In the genomic region with DNA sequence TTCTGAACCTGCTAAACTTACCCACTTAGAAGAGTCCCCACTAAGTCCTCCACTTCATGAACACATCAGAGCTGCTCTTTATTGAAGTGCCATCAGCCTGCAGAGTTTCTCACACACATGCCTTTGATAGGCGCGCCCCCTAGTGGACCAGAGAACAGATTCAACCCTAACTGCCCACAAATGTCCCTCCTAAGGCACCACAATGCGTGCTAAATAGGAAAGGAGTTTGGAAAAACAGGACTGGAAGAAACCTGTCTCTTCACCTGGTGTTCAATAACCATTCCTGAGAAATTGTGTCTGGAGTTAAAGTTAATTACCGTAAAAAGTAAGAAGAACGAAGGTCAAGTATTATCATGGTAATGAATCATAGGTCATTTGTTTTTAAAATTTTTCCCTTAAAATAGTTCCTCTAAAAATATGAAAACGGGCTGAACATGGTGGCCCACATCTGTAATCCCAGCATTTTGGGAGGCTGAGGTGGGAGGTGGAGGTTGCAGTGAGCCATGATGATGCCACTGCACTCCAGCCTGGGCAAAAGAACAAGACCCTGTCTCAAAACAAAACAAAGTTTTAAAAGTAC, we compare ENCODE assay signal across 8 cellular contexts.
DNase-seq lines count a peak whose midpoint lies in the region; ATAC-seq lines count a peak whose summit lies in the region.

No MANE protein-coding gene starts in this region.

- H3K4me3 ChIP-seq in effector memory CD4-positive, alpha-beta T cell (ENCODE audit: insufficient read depth, low read depth, low read length, poor library complexity, severe bottlenecking), result no peak overlapping the region
- H3K4me3 ChIP-seq in mesenchymal stem cell (ENCODE audit: insufficient read depth in 1 of 2, low read depth in 1 of 2, low read length in 2 of 2), result no peak overlapping the region

- ATAC-seq in HG02943 (IDR thresholded peaks at IDR 0.05; ENCODE audit: low read depth, unreplicated experiment) (peak; percentile 70), GM21515 (IDR thresholded peaks at IDR 0.05; ENCODE audit: unreplicated experiment) (no peak)
- ATAC-seq in activated CD8-positive, alpha-beta T cell treated with anti-CD3 and anti-CD28 coated beads, Interleukin-2, amount 10 ng/mL, durations not matched to agents 7 days and 5 days, result peak; percentile 75

- no peak overlapping the region for H2BK120ac ChIP-seq in mesenchymal stem cell (ENCODE audit: low read depth, low read length)

- H3K27ac ChIP-seq in effector memory CD4-positive, alpha-beta T cell (ENCODE audit: insufficient read depth, low read length, poor library complexity, severe bottlenecking), result no peak overlapping the region
- H3K27ac ChIP-seq in mesenchymal stem cell (ENCODE audit: low read length, poor library complexity, severe bottlenecking), result no peak overlapping the region

- POLR2A ChIA-PET in activated CD8-positive, alpha-beta T cell treated with anti-CD3 and anti-CD28 coated beads, Interleukin-2, amount 10 ng/mL, durations not matched to agents 7 days and 5 days (lab: Charles Lee), result no interaction called here

- H3K4me1 Mint-ChIP-seq in activated CD8-positive, alpha-beta T cell treated with anti-CD3 and anti-CD28 coated beads, Interleukin-2, amount 10 ng/mL, durations not matched to agents 7 days and 5 days (ENCODE audit: low read depth), result no peaks in the 10 kb centered on the region

- H3K36me3 ChIP-seq in effector memory CD4-positive, alpha-beta T cell (ENCODE audit: control insufficient read depth, insufficient read depth, low read length), result peaks cover 19% of the 10 kb centered on the region
- H3K36me3 ChIP-seq in mesenchymal stem cell (ENCODE audit: control insufficient read depth in 1 of 2, insufficient read depth in 2 of 2, low read depth in 1 of 2, low read length in 2 of 2), result no peaks in the 10 kb centered on the region

- no peak overlapping the region for H3K27ac Mint-ChIP-seq in activated CD8-positive, alpha-beta T cell treated with anti-CD3 and anti-CD28 coated beads, Interleukin-2, amount 10 ng/mL, durations not matched to agents 7 days and 5 days

- WGBS in mesenchymal stem cell, result 14% methylated on average over 2 of the region's 6 CpGs

- no peak overlapping the region for H4K91ac ChIP-seq in mesenchymal stem cell (ENCODE audit: low read length)

- no peak overlapping the region for H2BK5ac ChIP-seq in mesenchymal stem cell (ENCODE audit: low read depth, low read length, poor library complexity, severe bottlenecking)

- H3K9me3 Mint-ChIP-seq in activated CD8-positive, alpha-beta T cell treated with anti-CD3 and anti-CD28 coated beads, Interleukin-2, amount 10 ng/mL, durations not matched to agents 7 days and 5 days (ENCODE audit: insufficient read depth), result no peaks in the 10 kb centered on the region

- DNase-seq in DMS53 treated with DMSO at 0.1 percent for 48 hours (lab: John Stamatoyannopoulos, UW; ENCODE audit: unreplicated experiment) (peak; percentile 65), NCI-H526 treated with DMSO at 0.1 percent for 48 hours (lab: John Stamatoyannopoulos, UW) (peak; percentile 38), mesenchymal stem cell (peak; percentile 79)
- DNase-seq in activated CD8-positive, alpha-beta T cell treated with anti-CD3 and anti-CD28 coated beads, Interleukin-2, amount 10 ng/mL, durations not matched to agents 7 days and 5 days, result peak; percentile 85
- peak; percentile 27 to 59 (median 47) for DNase-seq in effector memory CD4-positive, alpha-beta T cell
- DNase-seq in stimulated activated CD8-positive, alpha-beta memory T cell treated with anti-CD3 and anti-CD28 coated beads, Interleukin-15, amount 100 ng/mL, for 48 hours (ENCODE audit: low read depth in 2 of 2), result peak; percentile 22 to 34

- no peaks in the 10 kb centered on the region for H3K27me3 Mint-ChIP-seq in activated CD8-positive, alpha-beta T cell treated with anti-CD3 and anti-CD28 coated beads, Interleukin-2, amount 10 ng/mL, durations not matched to agents 7 days and 5 days (ENCODE audit: low read depth)

- H2BK12ac ChIP-seq in mesenchymal stem cell (ENCODE audit: low read length in 2 of 2), result no peak overlapping the region

- H2BK15ac ChIP-seq in mesenchymal stem cell (ENCODE audit: low read depth, poor library complexity, severe bottlenecking), result no peak overlapping the region

- no peak overlapping the region for H3K9ac ChIP-seq in mesenchymal stem cell (ENCODE audit: low read length)

- no peak overlapping the region for H2AK5ac ChIP-seq in mesenchymal stem cell (ENCODE audit: low read length, severe bottlenecking)

- no peak overlapping the region for H3K4me2 ChIP-seq in mesenchymal stem cell (ENCODE audit: low read length, poor library complexity, severe bottlenecking)

- H3K4me3 Mint-ChIP-seq in activated CD8-positive, alpha-beta T cell treated with anti-CD3 and anti-CD28 coated beads, Interleukin-2, amount 10 ng/mL, durations not matched to agents 7 days and 5 days, result no peak overlapping the region

- no peak overlapping the region for H3K23ac ChIP-seq in mesenchymal stem cell (ENCODE audit: low read length in 2 of 2)

- H3K14ac ChIP-seq in mesenchymal stem cell (ENCODE audit: low read length in 2 of 2), result no peak overlapping the region

- no peaks in the 10 kb centered on the region for H3K79me1 ChIP-seq in mesenchymal stem cell (replicated peaks; ENCODE audit: low read length, poor library complexity, severe bottlenecking)

- CTCF ChIA-PET in activated CD8-positive, alpha-beta T cell treated with anti-CD3 and anti-CD28 coated beads, Interleukin-2, amount 10 ng/mL, durations not matched to agents 7 days and 5 days (lab: Charles Lee), result interaction anchor here (0.6 to 3.8 kb wide), 43 partner anchors 9 to 758 kb away, joined by 3 to 40 read pairs (median 4); no protein-coding TSS in a partner anchor

- H3K9me3 ChIP-seq in effector memory CD4-positive, alpha-beta T cell (ENCODE audit: control insufficient read depth, low read length), result no peaks in the 10 kb centered on the region
- H3K9me3 ChIP-seq in mesenchymal stem cell (ENCODE audit: control insufficient read depth, low read length), result no peaks in the 10 kb centered on the region

- no peak overlapping the region for H3K4ac ChIP-seq in mesenchymal stem cell (ENCODE audit: low read depth in 1 of 2, low read length in 2 of 2)

- no peak overlapping the region for H3K18ac ChIP-seq in mesenchymal stem cell (ENCODE audit: low read depth in 1 of 2, low read length in 2 of 2)

- H4K8ac ChIP-seq in mesenchymal stem cell (ENCODE audit: low read length), result no peak overlapping the region

- H3K27me3 ChIP-seq in effector memory CD4-positive, alpha-beta T cell (replicated peaks; ENCODE audit: control insufficient read depth, insufficient read depth, low read length, poor library complexity, severe bottlenecking), result no peaks in the 10 kb centered on the region
- H3K27me3 ChIP-seq in mesenchymal stem cell (ENCODE audit: control insufficient read depth in 1 of 2, insufficient read depth in 1 of 2, low read length in 2 of 2), result peaks cover 0 to 1% of the 10 kb centered on the region in 2 experiments

- peaks cover 10% of the 10 kb centered on the region for H3K36me3 Mint-ChIP-seq in activated CD8-positive, alpha-beta T cell treated with anti-CD3 and anti-CD28 coated beads, Interleukin-2, amount 10 ng/mL, durations not matched to agents 7 days and 5 days (ENCODE audit: low read depth)

- H3K4me1 ChIP-seq in effector memory CD4-positive, alpha-beta T cell (ENCODE audit: control insufficient read depth, insufficient read depth, low read length, poor library complexity, severe bottlenecking), result no peaks in the 10 kb centered on the region
- H3K4me1 ChIP-seq in mesenchymal stem cell (ENCODE audit: control insufficient read depth, insufficient read depth, low read depth, low read length), result peaks cover 1% of the 10 kb centered on the region

- no peak overlapping the region for H2AFZ ChIP-seq in mesenchymal stem cell (ENCODE audit: low read depth, low read length)

Comparison
In these comparisons a context has a peak if more than half of its experiments do, and no peak if none do; other contexts are left out.
1. DNase-seq: peak in every context shown above with its lines; median percentile 85 in activated CD8-positive, alpha-beta T cell treated with anti-CD3 and anti-CD28 coated beads, Interleukin-2, amount 10 ng/mL, durations not matched to agents 7 days and 5 days; 79 in mesenchymal stem cell; 65 in DMS53 treated with DMSO at 0.1 percent for 48 hours; 47 in effector memory CD4-positive, alpha-beta T cell; 38 in NCI-H526 treated with DMSO at 0.1 percent for 48 hours; 28 in stimulated activated CD8-positive, alpha-beta memory T cell treated with anti-CD3 and anti-CD28 coated beads, Interleukin-15, amount 100 ng/mL, for 48 hours.